ENCODE assay signal across 8 cellular contexts in the genomic region with DNA sequence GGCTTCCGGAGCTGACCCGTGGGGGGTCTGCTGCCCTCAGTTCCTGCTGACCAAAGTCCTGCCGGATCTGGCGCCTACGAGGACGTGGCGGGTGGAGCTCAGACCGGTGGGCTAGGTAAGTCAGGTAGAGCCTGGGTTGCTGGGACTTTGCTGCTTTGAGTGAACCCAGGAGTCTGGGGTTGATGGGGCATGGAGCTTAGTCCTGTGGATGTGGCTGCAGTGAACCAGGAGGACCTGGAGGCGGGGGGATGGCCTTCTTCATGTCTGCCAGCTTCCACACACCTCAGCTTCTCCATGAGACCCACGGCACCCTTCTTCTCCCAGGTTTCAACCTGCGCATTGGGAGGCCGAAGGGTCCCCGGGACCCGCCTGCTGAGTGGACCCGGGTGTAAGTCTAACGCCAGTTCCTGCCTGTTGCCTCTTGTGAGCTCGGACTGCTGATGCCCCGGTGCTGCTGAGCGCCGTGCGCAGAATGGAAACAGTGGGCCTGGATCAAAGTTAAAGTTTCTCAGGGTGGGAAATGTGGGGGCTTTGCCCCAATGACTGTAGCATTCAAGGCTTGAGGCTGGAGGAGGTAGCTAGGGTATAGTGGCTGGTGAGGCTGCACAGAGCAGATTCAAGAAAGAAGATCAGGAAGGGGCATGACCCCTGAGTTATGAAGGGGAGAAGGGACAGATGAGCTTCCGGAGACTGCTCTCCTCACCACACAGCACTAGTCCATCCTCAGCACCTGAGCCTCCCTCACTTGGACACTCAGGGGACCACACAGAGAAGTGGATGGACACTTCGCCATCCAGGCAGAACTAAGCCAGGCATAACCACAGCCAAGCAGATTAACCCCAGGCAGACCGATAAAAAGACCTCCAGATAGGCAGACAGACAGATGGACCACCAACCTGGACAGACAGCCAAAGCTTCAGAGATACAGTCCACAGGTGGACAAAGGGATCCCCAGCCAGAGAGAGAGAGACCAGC. TPM values are rescaled to one million over a fixed set of nuclear protein-coding genes. Genes with fewer than 3 reads are reported as not detected.
A peak's percentile ranks its signal among the peaks of the same experiment; 100 is the strongest.
DNase-seq lines count a peak whose midpoint lies in the region; ATAC-seq, FAIRE-seq and TF ChIP-seq lines count a peak whose summit lies in the region.

No MANE protein-coding gene starts in this region.

- H2AFZ ChIP-seq in neural progenitor cell (replicated peaks), result peak overlapping the region; percentile 86

- H3K9me3 Mint-ChIP-seq in neural progenitor cell, result peaks cover 4% of the 10 kb centered on the region

- H3K4me3 ChIP-seq in duodenal mucosa (ENCODE audit: low read depth in 1 of 2, low read length in 2 of 2), result peak overlapping the region; percentile 80 to 88
- peak overlapping the region; percentile 64 for H3K4me3 ChIP-seq in neural progenitor cell

- no peaks in the 10 kb centered on the region for H3K9me3 ChIP-seq in duodenal mucosa (ENCODE audit: control insufficient read depth in 1 of 2, low read length in 2 of 2)
- no peaks in the 10 kb centered on the region for H3K9me3 ChIP-seq in neural progenitor cell (ENCODE audit: low read depth)

- TF ChIP-seq CTCF in neural progenitor cell (IDR thresholded peaks at IDR 0.05), result peak; percentile 1

- H3K27ac ChIP-seq in duodenal mucosa (ENCODE audit: low read depth, low read length) (peak overlapping the region; percentile 64), neural progenitor cell (no peak overlapping the region)

- no peaks in the 10 kb centered on the region for H3F3A ChIP-seq in neural progenitor cell (ENCODE audit: low read depth)

- H3K4me1 Mint-ChIP-seq in neural progenitor cell, result peaks cover 15% of the 10 kb centered on the region

- TF ChIP-seq POLR2A in H54 (IDR thresholded peaks at IDR 0.05; ENCODE audit: low read depth, low read length), result no peak

- no peaks in the 10 kb centered on the region for H4K20me1 ChIP-seq in neural progenitor cell (ENCODE audit: low read depth)

- H3K27me3 Mint-ChIP-seq in neural progenitor cell (ENCODE audit: insufficient read depth, low read depth), result no peaks in the 10 kb centered on the region

- no peaks in the 10 kb centered on the region for H3K27me3 ChIP-seq in duodenal mucosa (ENCODE audit: control insufficient read depth in 1 of 2, insufficient read depth in 2 of 2, low read length in 2 of 2)
- no peaks in the 10 kb centered on the region for H3K27me3 ChIP-seq in neural progenitor cell

- H3K9ac ChIP-seq in duodenal mucosa (ENCODE audit: low read depth in 1 of 2, low read length in 2 of 2), result peak overlapping the region; percentile 65 to 74
- H3K9ac ChIP-seq in neural progenitor cell, result no peak overlapping the region

- H3K4me1 ChIP-seq in duodenal mucosa (ENCODE audit: control insufficient read depth in 1 of 2, insufficient read depth in 2 of 2, low read length in 2 of 2), result peaks cover 13 to 35% of the 10 kb centered on the region in 2 donors
- H3K4me1 ChIP-seq in neural progenitor cell, result peaks cover 4% of the 10 kb centered on the region

- DNase-seq in neural progenitor cell (ENCODE audit: low spot score) (no peak), H54 (ENCODE audit: insufficient read length, low spot score) (no peak), SIG-M5 treated with dmso at 0.1 percent for 504 hours (lab: John Stamatoyannopoulos, UW; ENCODE audit: unreplicated experiment) (no peak), NCI-H1930 (lab: John Stamatoyannopoulos, UW) (no peak), islet precursor cell (no peak)

- H3K79me2 ChIP-seq in neural progenitor cell (ENCODE audit: low read depth), result no peaks in the 10 kb centered on the region

- peak overlapping the region; percentile 81 for H3K4me2 ChIP-seq in neural progenitor cell

- peak overlapping the region; percentile 90 for H3K4me3 Mint-ChIP-seq in neural progenitor cell

- H3K27ac Mint-ChIP-seq in neural progenitor cell, result no peak overlapping the region

- peaks cover 25% of the 10 kb centered on the region for H3K36me3 Mint-ChIP-seq in neural progenitor cell

- no peak for FAIRE-seq in H54 (lab: Jason Lieb, UNC)

- ATAC-seq in GM18907 (IDR thresholded peaks at IDR 0.05; ENCODE audit: unreplicated experiment), result peak; percentile 2

- TF ChIP-seq RAD21 in Ishikawa (IDR thresholded peaks at IDR 0.05; ENCODE audit: low read depth), result no peak

- H3K36me3 ChIP-seq in duodenal mucosa (ENCODE audit: control insufficient read depth in 1 of 2, insufficient read depth in 2 of 2, low read length in 2 of 2), result peaks cover 3 to 5% of the 10 kb centered on the region in 2 donors
- no peaks in the 10 kb centered on the region for H3K36me3 ChIP-seq in neural progenitor cell

- TF ChIP-seq EP300 in Ishikawa (IDR thresholded peaks at IDR 0.05; ENCODE audit: borderline replicate concordance), result no peak

TF ChIP-seq in Ishikawa, 13 proteins besides CTCF, POLR2A, EP300 and RAD21:
- TF ChIP-seq REST (IDR thresholded peaks at IDR 0.05; ENCODE audit: low read depth), result no peak
- peak; percentile 16 for TF ChIP-seq TAF1 (IDR thresholded peaks at IDR 0.05; ENCODE audit: low read depth)
- peak; percentile 80; the same call in 1 of the 2 replicates for TF ChIP-seq ZBTB7A (IDR thresholded peaks at IDR 0.05; ENCODE audit: low read depth)
- TF ChIP-seq NFIC (IDR thresholded peaks at IDR 0.05), result no peak

RNA-seq across cellular contexts. Expression of gene PTPN18, which starts 17.3 kb away (rescaled TPM):
- 4.0 and 17.6 TPM in 2 replicates for total RNA-seq in neural progenitor cell (ENCODE audit: low replicate concordance)

RNA-seq across cellular contexts. Expression of gene IMP4, which starts 30.4 kb away (rescaled TPM):
- total RNA-seq in neural progenitor cell (ENCODE audit: low replicate concordance), result 23.3 and 51.4 TPM in 2 replicates
